In genomic region chr14:31561155-31561846, GRCh38 we compare ENCODE assay signal across 8 cellular contexts. TPM values are rescaled to one million over a fixed set of nuclear protein-coding genes. Genes with fewer than 3 reads are reported as not detected.
A peak's percentile ranks its signal among the peaks of the same experiment; 100 is the strongest.
DNase-seq lines count a peak whose midpoint lies in the region; ATAC-seq and TF ChIP-seq lines count a peak whose summit lies in the region.

Gene NUBPL, plus strand, starts transcription at chr14:31561404. Its CDS starts 36 bp downstream, at chr14:31561440.

- peak within 1 kb of the TSS; percentile 61 for H3K4me3 ChIP-seq in GM12875 (ENCODE audit: low read depth, low read length)
- peak within 1 kb of the TSS; percentile 75 to 97 (median 84) for H3K4me3 ChIP-seq in adrenal gland
- peak within 1 kb of the TSS; percentile 82 for H3K4me3 ChIP-seq in upper lobe of right lung

- H3K27ac ChIP-seq in adrenal gland, result peak within 1 kb of the TSS; percentile 38 to 96 (median 86)
- H3K27ac ChIP-seq in upper lobe of right lung, result peak within 1 kb of the TSS; percentile 94

- 0 to 1% (median 0%) methylated on average over 20 to 34 of the region's 34 CpGs for WGBS in adrenal gland, 4 donors

- intact Hi-C loops in adrenal gland (cut with DNase I) (no loop called here), left cardiac atrium (cut with DNase I) (no loop called here), posterior vena cava (cut with DNase I) (no loop called here), upper lobe of right lung (cut with DNase I) (no loop called here)

- H3K36me3 ChIP-seq in adrenal gland (replicated peaks in 1 of 2) (no peaks in the 10 kb centered on the region), upper lobe of right lung (no peaks in the 10 kb centered on the region)

- peak; percentile 40 to 59 for TF ChIP-seq POLR2A in adrenal gland (IDR thresholded peaks at IDR 0.05)

- H3K4me1 ChIP-seq in adrenal gland (replicated peaks in 1 of 2) (peaks cover 0 to 20% of the 10 kb centered on the region in 2 donors), upper lobe of right lung (no peaks in the 10 kb centered on the region)

- DNase-seq in NCI-H1436 (lab: John Stamatoyannopoulos, UW) (peak; percentile 87), T follicular helper cell (ENCODE audit: low read depth) (peak; percentile 97), adrenal gland (peak; percentile 95 to 99 (median 96)), left cardiac atrium (peak; percentile 97), posterior vena cava (ENCODE audit: low spot score) (peak; percentile 99), upper lobe of right lung (peak; percentile 98)

- H3K27me3 ChIP-seq in adrenal gland, result no peaks in the 10 kb centered on the region
- H3K27me3 ChIP-seq in upper lobe of right lung, result no peaks in the 10 kb centered on the region

- no peaks in the 10 kb centered on the region for H3K9me3 ChIP-seq in adrenal gland (replicated peaks in 1 of 3)
- no peaks in the 10 kb centered on the region for H3K9me3 ChIP-seq in upper lobe of right lung

- TF ChIP-seq CTCF in GM12875 (IDR thresholded peaks at IDR 0.05; ENCODE audit: borderline replicate concordance, insufficient read depth, low read depth, low read length), result no peak
- peak in 2 of 6 experiments; percentile 12 to 17 for TF ChIP-seq CTCF in adrenal gland (IDR thresholded peaks at IDR 0.05)
- no peak for TF ChIP-seq CTCF in upper lobe of right lung (IDR thresholded peaks at IDR 0.05)

- ATAC-seq in HG02798 (IDR thresholded peaks at IDR 0.05; ENCODE audit: poor library complexity, unreplicated experiment) (peak; percentile 96), left cardiac atrium (peak; percentile 98), upper lobe of right lung (peak; percentile 99)

RNA-seq across cellular contexts. Expression of gene NUBPL, which starts in this region (rescaled TPM):
- 10 to 100 TPM; 11.4 to 27.3 (median 17.9) TPM for total RNA-seq in adrenal gland
- 10 to 100 TPM in 1 of 3 donors, 1 to 10 TPM in 2; 3.6 to 16.0 (median 3.9) TPM for polyA plus RNA-seq in adrenal gland
- 10 to 100 TPM; 18.5 to 19.5 TPM for total RNA-seq in left cardiac atrium
- 10 to 100 TPM; 13.8 to 26.6 TPM for total RNA-seq in posterior vena cava
- 12.1 TPM for total RNA-seq in upper lobe of right lung

Comparison
In these comparisons a context has a peak if more than half of its experiments do, and no peak if none do; other contexts are left out.
1. Peak in every context shown above with its lines: DNase-seq, ATAC-seq, H3K4me3 ChIP-seq and H3K27ac ChIP-seq.